ENCODE assay signal across 9 cellular contexts in the genomic region with DNA sequence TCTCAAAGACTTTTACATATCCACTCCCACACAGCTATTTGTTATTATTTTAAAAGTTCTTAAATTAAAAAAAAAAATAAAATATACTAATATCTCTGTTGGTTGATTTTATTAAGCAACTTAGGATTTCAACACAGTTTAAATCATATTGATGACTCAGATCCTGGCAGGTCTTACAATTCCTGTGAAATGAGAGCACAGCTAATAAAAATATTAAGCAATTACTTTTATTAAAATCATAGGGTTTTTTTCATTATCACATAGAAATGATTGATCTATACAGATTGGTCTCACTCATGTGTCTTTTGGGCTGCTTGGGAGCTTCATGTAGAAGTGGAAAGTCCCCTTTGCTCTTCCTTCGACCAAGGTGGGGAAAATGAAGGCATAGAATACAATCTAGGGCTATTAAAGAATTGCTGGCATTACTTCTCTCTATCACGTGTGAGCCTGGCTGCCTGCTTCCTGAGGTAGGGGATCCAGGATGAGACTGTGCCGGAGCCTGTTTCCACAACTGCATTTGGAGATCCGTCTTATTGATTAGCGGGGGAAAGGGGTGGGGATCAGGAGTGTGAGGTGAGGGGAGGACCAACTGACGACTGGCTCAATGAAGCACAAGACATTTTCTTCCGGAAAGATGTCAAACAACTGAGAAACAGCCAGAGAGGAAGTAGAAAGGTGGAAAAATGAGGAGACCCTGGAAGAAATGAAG.
DNase-seq lines count a peak whose midpoint lies in the region; ATAC-seq, FAIRE-seq and TF ChIP-seq lines count a peak whose summit lies in the region.
"Had no signal": no experiment of that assay in that cellular context is flagged by ENCODE, and none has a peak within 500 bp of the region (broad histone marks: within the 10 kb centered on the region; RNA-seq: fewer than 3 reads in every experiment).

No MANE protein-coding gene starts in this region.

- H3K27ac ChIP-seq in epithelial cell of prostate: peak overlapping the region; percentile 92
- no peak overlapping the region for H3K27ac ChIP-seq in WERI-Rb-1

- no peak for TF ChIP-seq POLR2A in GM12891 (IDR thresholded peaks at IDR 0.05; ENCODE audit: low read depth, low read length)

- no peaks in the 10 kb centered on the region for H3K36me3 ChIP-seq in WERI-Rb-1

- H3K4me3 ChIP-seq in WERI-Rb-1 (ENCODE audit: low read depth, low read length): no peak overlapping the region

- FAIRE-seq in GM12891 (lab: Jason Lieb, UNC): no peak

- TF ChIP-seq CTCF in WERI-Rb-1 (IDR thresholded peaks at IDR 0.05; ENCODE audit: low read depth, low read length): no peak

- DNase-seq in A172 (ENCODE audit: low spot score) (peak; percentile 19), NCI-H2227 (lab: John Stamatoyannopoulos, UW; ENCODE audit: unreplicated experiment) (peak; percentile 65), epithelial cell of prostate (ENCODE audit: low read depth, low spot score) (peak; percentile 46), mucosa of gallbladder (ENCODE audit: low spot score) (peak; percentile 23), WERI-Rb-1 (no peak), GM12891 (ENCODE audit: insufficient read length, low spot score) (no peak), DMS114 treated with DMSO at 0.1 percent for 48 hours (lab: John Stamatoyannopoulos, UW; ENCODE audit: unreplicated experiment) (no peak)
- DNase-seq: DND-41 had no signal

- ATAC-seq in HG02798 (IDR thresholded peaks at IDR 0.05; ENCODE audit: poor library complexity, unreplicated experiment): no peak

- peaks cover 2% of the 10 kb centered on the region for H3K27me3 ChIP-seq in WERI-Rb-1 (ENCODE audit: insufficient read depth, low read depth, severe bottlenecking)

- no peaks in the 10 kb centered on the region for H3K9me3 ChIP-seq in WERI-Rb-1 (ENCODE audit: severe bottlenecking)

TF ChIP-seq in GM12891, 5 proteins besides CTCF, POLR2A, EP300 and RAD21:
- TF ChIP-seq TAF1 (IDR thresholded peaks at IDR 0.05; ENCODE audit: low read depth, low read length) (no peak), SPI1 (IDR thresholded peaks at IDR 0.05; ENCODE audit: low read depth, low read length) (no peak), PAX5 (IDR thresholded peaks at IDR 0.05; ENCODE audit: insufficient read depth, low read length, severe bottlenecking) (no peak), POU2F2 (IDR thresholded peaks at IDR 0.05; ENCODE audit: low read depth, low read length) (no peak), POLR2AphosphoS5 (IDR thresholded peaks at IDR 0.05; ENCODE audit: low read depth, low read length) (no peak)
TF ChIP-seq in GM12891: peak in this region for 0.

Comparison
In these comparisons a context has a peak if more than half of its experiments do, and no peak if none do; other contexts are left out.
1. DNase-seq: peak in A172 (single experiment), NCI-H2227 (single experiment), epithelial cell of prostate (single experiment) and mucosa of gallbladder (single experiment); none in WERI-Rb-1 (single experiment), GM12891 (single experiment) and DMS114 treated with DMSO at 0.1 percent for 48 hours (single experiment).